Comparison of ENCODE assay signal across 19 cellular contexts in genomic region chr9:99090366-99091130, GRCh38. TPM values are rescaled to one million over a fixed set of nuclear protein-coding genes. Genes with fewer than 3 reads are reported as not detected.
A peak's percentile ranks its signal among the peaks of the same experiment; 100 is the strongest.
DNase-seq lines count a peak whose midpoint lies in the region; ATAC-seq, FAIRE-seq and TF ChIP-seq lines count a peak whose summit lies in the region.
"Had no signal": no experiment of that assay in that cellular context is flagged by ENCODE, and none has a peak within 500 bp of the region (broad histone marks: within the 10 kb centered on the region; RNA-seq: fewer than 3 reads in every experiment).

No MANE protein-coding gene starts in this region.

- H3K27me3 Mint-ChIP-seq in astrocyte (ENCODE audit: low read depth, unreplicated experiment) (peaks cover 2% of the 10 kb centered on the region), natural killer cell (ENCODE audit: low read depth in 2 of 2) (no peaks in the 10 kb centered on the region)
- H3K27me3 Mint-ChIP-seq: CD4-positive, alpha-beta memory T cell had no signal

- POLR2A ChIA-PET in OCI-LY7 (lab: Charles Lee) = no interaction called here

- H3K4me1 ChIP-seq in astrocyte (ENCODE audit: insufficient read depth, low read length) (peaks cover 13% of the 10 kb centered on the region), OCI-LY7 (ENCODE audit: insufficient read depth, low read length, poor library complexity, severe bottlenecking) (no peaks in the 10 kb centered on the region)
- H3K4me1 ChIP-seq: BE2C had no signal

- intact Hi-C loops in natural killer cell (cut with micrococcal nuclease) = no loop called here
- intact Hi-C loops in OCI-LY7 (cut with micrococcal nuclease; ENCODE audit: unreplicated experiment) = no loop called here

- H3K27ac ChIP-seq in astrocyte (ENCODE audit: low read depth, low read length) = no peak overlapping the region
- no peak overlapping the region for H3K27ac ChIP-seq in OCI-LY7 (ENCODE audit: low read depth, low read length, poor library complexity, severe bottlenecking)

- H3K9me3 Mint-ChIP-seq in astrocyte (ENCODE audit: unreplicated experiment) = peaks cover 8% of the 10 kb centered on the region
- H3K9me3 Mint-ChIP-seq in natural killer cell = no peaks in the 10 kb centered on the region

- no peak overlapping the region for H3K4me2 ChIP-seq in astrocyte (ENCODE audit: low read length)
- no peak overlapping the region for H3K4me2 ChIP-seq in OCI-LY7 (ENCODE audit: low read length)

- no TSS peak for BruUV-seq in OCI-LY7 (replicated peaks; lab: Mats Ljungman, UMichigan)

- no peak overlapping the region for H3K27ac Mint-ChIP-seq in astrocyte (ENCODE audit: unreplicated experiment)
- H3K27ac Mint-ChIP-seq in natural killer cell = peak overlapping the region in 1 of 2 donors; percentile 54

- H3K4me3 Mint-ChIP-seq in astrocyte (ENCODE audit: unreplicated experiment) (no peak overlapping the region), natural killer cell (peak overlapping the region; percentile 59)

- peaks cover 10% of the 10 kb centered on the region for H3K9me3 ChIP-seq in astrocyte (ENCODE audit: insufficient read depth, low read depth, low read length)
- H3K9me3 ChIP-seq in OCI-LY7 (ENCODE audit: low read length) = peaks cover 17% of the 10 kb centered on the region
- H3K9me3 ChIP-seq: BE2C had no signal

- H3K4me3 ChIP-seq in astrocyte (ENCODE audit: insufficient read depth, low read depth, low read length) = no peak overlapping the region
- H3K4me3 ChIP-seq in OCI-LY7 (ENCODE audit: low read depth, low read length, poor library complexity, severe bottlenecking) = no peak overlapping the region
- H3K4me3 ChIP-seq: MG63 had no signal

- CTCF ChIA-PET in OCI-LY7 (lab: Charles Lee; ENCODE audit: unreplicated experiment) = no interaction called here

- peaks cover 16% of the 10 kb centered on the region for H3K4me1 Mint-ChIP-seq in astrocyte (ENCODE audit: low read depth, unreplicated experiment)
- H3K4me1 Mint-ChIP-seq in natural killer cell = peaks cover 59 to 69% of the 10 kb centered on the region in 2 donors

- no peaks in the 10 kb centered on the region for H3K36me3 ChIP-seq in astrocyte (ENCODE audit: insufficient read depth, low read length)
- no peaks in the 10 kb centered on the region; the same call in 1 of the 2 replicates for H3K36me3 ChIP-seq in OCI-LY7 (ENCODE audit: insufficient read depth, low read length)
- H3K36me3 ChIP-seq: BE2C, MG63 had no signal

- H3K9me2 ChIP-seq in OCI-LY7 (ENCODE audit: insufficient read depth, low read length) = no peaks in the 10 kb centered on the region

- no peak for TF ChIP-seq CTCF in astrocyte (IDR thresholded peaks at IDR 0.05; ENCODE audit: insufficient read depth, low read depth, low read length)
- no peak for TF ChIP-seq CTCF in natural killer cell (IDR thresholded peaks at IDR 0.05)
- TF ChIP-seq CTCF in OCI-LY7 (conservative IDR thresholded peaks at IDR 0.05; ENCODE audit: low read length) = no peak

- no peak overlapping the region for H3K9ac ChIP-seq in astrocyte (ENCODE audit: low read length)

- DNase-seq in AG08395 (ENCODE audit: low spot score) (peak; percentile 51), GM03348 (ENCODE audit: low spot score) (peak; percentile 54), astrocyte (ENCODE audit: low read depth) (peak; percentile 75), natural killer cell (no peak), dermis blood vessel endothelial cell (no peak), occipital lobe (lab: John Stamatoyannopoulos, UW) (no peak), OCI-LY7 (ENCODE audit: low spot score) (no peak)
- DNase-seq: BE2C; CD4-positive, alpha-beta memory T cell; KBM-7; MG63; NCI-H1092 treated with DMSO at 0.1 percent for 48 hours; NCI-H1694; NCI-H2107; NCI-H82; Right ventricle myocardium superior had no signal

- H3K79me2 ChIP-seq in astrocyte (ENCODE audit: insufficient read depth, low read length) (no peaks in the 10 kb centered on the region), OCI-LY7 (ENCODE audit: insufficient read depth, low read depth, low read length) (no peaks in the 10 kb centered on the region)

- H4K20me1 ChIP-seq in astrocyte (ENCODE audit: insufficient read depth, low read length) (no peaks in the 10 kb centered on the region), OCI-LY7 (ENCODE audit: insufficient read depth, low read length) (no peaks in the 10 kb centered on the region)

- H2AFZ ChIP-seq in astrocyte (ENCODE audit: low read depth, low read length) (no peak overlapping the region), OCI-LY7 (ENCODE audit: low read length) (no peak overlapping the region)

- ATAC-seq in natural killer cell = no peak
- ATAC-seq: Panc1 had no signal

- FAIRE-seq in astrocyte (lab: Jason Lieb, UNC) = no peak
- FAIRE-seq: D721Med, H54 had no signal

- H3K36me3 Mint-ChIP-seq in astrocyte (ENCODE audit: low read depth, unreplicated experiment) (peaks cover 4% of the 10 kb centered on the region), natural killer cell (no peaks in the 10 kb centered on the region)

- no peaks in the 10 kb centered on the region for H3K27me3 ChIP-seq in astrocyte (ENCODE audit: insufficient read depth, low read length)
- H3K27me3 ChIP-seq: MG63 had no signal

RNA-seq across cellular contexts. Expression of gene TGFBR1, which starts 14.4 kb away (rescaled TPM):
- 203 and 213 TPM in 2 replicates for total RNA-seq in astrocyte
- total RNA-seq in natural killer cell = 100 to 1,000 TPM in 2 of 3 donors, 10 to 100 TPM in 1; 78.0 to 120 (median 113) TPM
- 17.0 and 18.4 TPM in 2 replicates for total RNA-seq in dermis blood vessel endothelial cell
- 109 TPM for total RNA-seq in occipital lobe
- total RNA-seq in OCI-LY7 (2014; rRNA removed; shearing (Covaris generic)) = 13.6 and 14.3 TPM in 2 replicates
- total RNA-seq in OCI-LY7 (2022) = 36.7 and 43.6 TPM in 2 replicates

Comparison
In these comparisons a context has a peak if more than half of its experiments do, and no peak if none do; other contexts are left out.
1. DNase-seq: peak in AG08395 (single experiment), GM03348 (single experiment) and astrocyte (single experiment); none in natural killer cell (single experiment), dermis blood vessel endothelial cell (single experiment), occipital lobe (single experiment) and OCI-LY7 (single experiment).